ENCODE assay signal across 9 cellular contexts in genomic region chr9:129278391-129279237, GRCh38.
DNase-seq lines count a peak whose midpoint lies in the region; ATAC-seq and TF ChIP-seq lines count a peak whose summit lies in the region.
"Had no signal": no experiment of that assay in that cellular context is flagged by ENCODE, and none has a peak within 500 bp of the region (broad histone marks: within the 10 kb centered on the region; RNA-seq: fewer than 3 reads in every experiment).

No MANE protein-coding gene starts in this region.

- H3K4me1 Mint-ChIP-seq in activated CD8-positive, alpha-beta memory T cell treated with anti-CD3 and anti-CD28 coated beads, Interleukin-2, amount 10 ng/mL, durations not matched to agents 7 days and 5 days: no peaks in the 10 kb centered on the region

- H3K4me3 ChIP-seq in iPS-15b (ENCODE audit: low read depth, low read length) (peak overlapping the region; percentile 37), transverse colon (no peak overlapping the region)

- TF ChIP-seq POLR2A in transverse colon (IDR thresholded peaks at IDR 0.05): no peak

- ATAC-seq in activated CD8-positive, alpha-beta memory T cell treated with anti-CD3 and anti-CD28 coated beads, Interleukin-2, amount 10 ng/mL, durations not matched to agents 7 days and 5 days: no peak
- ATAC-seq in GM18858 (IDR thresholded peaks at IDR 0.05; ENCODE audit: unreplicated experiment): no peak
- no peak for ATAC-seq in GM21423 (IDR thresholded peaks at IDR 0.05; ENCODE audit: unreplicated experiment)

- H3K27ac Mint-ChIP-seq in activated CD8-positive, alpha-beta memory T cell treated with anti-CD3 and anti-CD28 coated beads, Interleukin-2, amount 10 ng/mL, durations not matched to agents 7 days and 5 days: no peak overlapping the region
- H3K27ac Mint-ChIP-seq: T-helper 1 cell treated with Interleukin-12 subunit alpha and Interleukin-12 subunit beta and Interleukin-4 antibody, amounts not matched to agents 30 μg/mL and 1 μg/mL, for 36 hours had no signal

- no peak for TF ChIP-seq EP300 in transverse colon (IDR thresholded peaks at IDR 0.05; ENCODE audit: low read depth)

- no peaks in the 10 kb centered on the region for H3K9me3 ChIP-seq in iPS-15b (ENCODE audit: control insufficient read depth, insufficient read depth, low read length)
- no peaks in the 10 kb centered on the region for H3K9me3 ChIP-seq in transverse colon

- H3K4me1 ChIP-seq in iPS-15b (ENCODE audit: control insufficient read depth, insufficient read depth, low read length): peaks cover 9% of the 10 kb centered on the region
- no peaks in the 10 kb centered on the region for H3K4me1 ChIP-seq in transverse colon

- H3K36me3 ChIP-seq in iPS-15b (ENCODE audit: control insufficient read depth, insufficient read depth, low read length): no peaks in the 10 kb centered on the region
- no peaks in the 10 kb centered on the region for H3K36me3 ChIP-seq in transverse colon

- in situ Hi-C loops in transverse colon (cut with MboI; ENCODE audit: low pct_ligation_motif_present in 1 of 4, low pct_unique_long_range_greater_than_20kb in 1 of 4, low sequenced_read_pairs in 3 of 4): no loop called here

- H3K27me3 ChIP-seq in iPS-15b (ENCODE audit: control insufficient read depth, insufficient read depth, low read length) (no peaks in the 10 kb centered on the region), transverse colon (peaks cover 7% of the 10 kb centered on the region)

- intact Hi-C loops in transverse colon (cut with DNase I; ENCODE audit: low total_unique reads): no loop called here

- H3K9me3 Mint-ChIP-seq in activated CD8-positive, alpha-beta memory T cell treated with anti-CD3 and anti-CD28 coated beads, Interleukin-2, amount 10 ng/mL, durations not matched to agents 7 days and 5 days (ENCODE audit: low read depth): no peaks in the 10 kb centered on the region
- H3K9me3 Mint-ChIP-seq: T-helper 1 cell treated with Interleukin-12 subunit alpha and Interleukin-12 subunit beta and Interleukin-4 antibody, amounts not matched to agents 30 μg/mL and 1 μg/mL, for 36 hours had no signal

- no peak overlapping the region for H3K9ac ChIP-seq in iPS-15b (ENCODE audit: low read depth, low read length)

- WGBS in transverse colon (ENCODE audit: low coverage in 1 of 2), 2 donors: 33 to 55% methylated on average over 1 to 13 of the region's 16 CpGs

- peak; percentile 31 for DNase-seq in activated CD8-positive, alpha-beta memory T cell treated with anti-CD3 and anti-CD28 coated beads, Interleukin-2, amount 10 ng/mL, durations not matched to agents 7 days and 5 days
- DNase-seq in activated CD8-positive, alpha-beta memory T cell treated with anti-CD3 and anti-CD28 coated beads for 24 hours: no peak
- DNase-seq in NCI-H748 treated with DMSO at 0.1 percent for 48 hours (lab: John Stamatoyannopoulos, UW) (peak; percentile 67), transverse colon (peak; percentile 37), NCI-H82 (lab: John Stamatoyannopoulos, UW) (no peak)

- H3K36me3 Mint-ChIP-seq in activated CD8-positive, alpha-beta memory T cell treated with anti-CD3 and anti-CD28 coated beads, Interleukin-2, amount 10 ng/mL, durations not matched to agents 7 days and 5 days: no peaks in the 10 kb centered on the region

- CTCF ChIA-PET in activated CD8-positive, alpha-beta memory T cell treated with anti-CD3 and anti-CD28 coated beads, Interleukin-2, amount 10 ng/mL, durations not matched to agents 7 days and 5 days (lab: Charles Lee): no interaction called here

- no peak for TF ChIP-seq CTCF in transverse colon (IDR thresholded peaks at IDR 0.05)

- no peak overlapping the region for H3K4me3 Mint-ChIP-seq in activated CD8-positive, alpha-beta memory T cell treated with anti-CD3 and anti-CD28 coated beads, Interleukin-2, amount 10 ng/mL, durations not matched to agents 7 days and 5 days
- H3K4me3 Mint-ChIP-seq: T-helper 1 cell treated with Interleukin-12 subunit alpha and Interleukin-12 subunit beta and Interleukin-4 antibody, amounts not matched to agents 30 μg/mL and 1 μg/mL, for 36 hours had no signal

- H3K27me3 Mint-ChIP-seq in activated CD8-positive, alpha-beta memory T cell treated with anti-CD3 and anti-CD28 coated beads, Interleukin-2, amount 10 ng/mL, durations not matched to agents 7 days and 5 days: peaks cover 9% of the 10 kb centered on the region

- no peak overlapping the region for H3K27ac ChIP-seq in transverse colon

Comparison
In these comparisons a context has a peak if more than half of its experiments do, and no peak if none do; other contexts are left out.
1. DNase-seq: peak in activated CD8-positive, alpha-beta memory T cell treated with anti-CD3 and anti-CD28 coated beads, Interleukin-2, amount 10 ng/mL, durations not matched to agents 7 days and 5 days (single experiment), NCI-H748 treated with DMSO at 0.1 percent for 48 hours (single experiment) and transverse colon (single experiment); none in activated CD8-positive, alpha-beta memory T cell treated with anti-CD3 and anti-CD28 coated beads for 24 hours (single experiment) and NCI-H82 (single experiment).